8 cellular contexts compared by ENCODE assay signal in the genomic region with DNA sequence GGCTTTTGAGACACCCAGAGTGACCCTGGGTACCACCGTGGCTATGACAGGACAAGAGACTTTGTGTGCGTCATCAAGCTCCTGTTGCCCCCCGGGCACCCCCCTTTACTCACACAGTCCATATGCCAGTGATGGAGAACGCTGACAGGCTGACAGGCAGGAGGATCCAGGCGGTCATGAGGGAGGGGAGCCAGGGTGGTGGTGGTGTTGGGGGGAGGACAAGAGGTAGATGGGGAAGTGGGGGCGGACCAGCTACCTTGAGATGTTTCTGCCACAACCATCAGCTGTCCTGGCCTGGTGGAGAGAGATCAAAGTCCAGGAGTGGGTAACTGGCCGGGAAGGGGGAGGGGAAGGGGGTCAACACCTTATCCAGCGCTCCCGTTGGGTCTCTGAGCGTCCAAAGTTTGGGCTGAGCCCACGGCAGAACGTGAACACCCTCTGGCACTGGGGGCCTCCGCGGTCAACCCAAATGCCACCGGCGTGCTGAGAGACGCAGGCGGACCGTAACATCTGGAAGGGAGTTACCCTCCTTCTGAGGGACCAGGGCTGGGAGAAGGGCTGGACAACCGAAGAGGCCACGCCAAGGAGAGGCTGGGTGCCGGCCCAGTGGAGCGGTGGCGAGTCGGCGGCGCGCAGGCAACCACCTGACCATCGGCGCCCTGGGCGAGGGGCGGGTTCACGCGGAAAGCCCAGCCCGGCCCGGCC. TPM values are rescaled to one million over a fixed set of nuclear protein-coding genes. Genes with fewer than 3 reads are reported as not detected.
DNase-seq lines count a peak whose midpoint lies in the region; ATAC-seq and TF ChIP-seq lines count a peak whose summit lies in the region.

No MANE protein-coding gene starts in this region.

- ATAC-seq in activated T-cell treated with anti-CD3 and anti-CD28 coated beads, Interleukin-2, amount 50 U/mL, for 4 hours, result peak; percentile 18 to 23
- ATAC-seq in HG02852 (IDR thresholded peaks at IDR 0.05; ENCODE audit: unreplicated experiment), result peak; percentile 48

- H3K18ac ChIP-seq in mesenchymal stem cell (ENCODE audit: low read depth in 1 of 2, low read length in 2 of 2), result peak overlapping the region; percentile 45 to 89

- H3K79me1 ChIP-seq in mesenchymal stem cell (replicated peaks; ENCODE audit: low read length, poor library complexity, severe bottlenecking), result peaks cover 34% of the 10 kb centered on the region

- TF ChIP-seq POLR2A in Peyer's patch (IDR thresholded peaks at IDR 0.05), result no peak

- H2BK120ac ChIP-seq in mesenchymal stem cell (ENCODE audit: low read depth, low read length), result peak overlapping the region; percentile 43

- H3K4me1 ChIP-seq in Peyer's patch (peaks cover 0 to 37% (median 8%) of the 10 kb centered on the region in 4 donors), ectodermal cell (ENCODE audit: control insufficient read depth, insufficient read depth, low read length) (no peaks in the 10 kb centered on the region), mesenchymal stem cell (ENCODE audit: control insufficient read depth, insufficient read depth, low read depth, low read length) (peaks cover 34% of the 10 kb centered on the region)

- peak overlapping the region; percentile 92 for H3K9ac ChIP-seq in mesenchymal stem cell (ENCODE audit: low read length)

- peak overlapping the region; percentile 85 for H3K4me3 Mint-ChIP-seq in activated T-cell treated with anti-CD3 and anti-CD28 coated beads, Interleukin-2, amount 50 U/mL, for 4 hours
- H3K4me3 Mint-ChIP-seq in type B pancreatic cell, result peak overlapping the region; percentile 89

- H3K27me3 ChIP-seq in Peyer's patch, result no peaks in the 10 kb centered on the region
- H3K27me3 ChIP-seq in ectodermal cell (ENCODE audit: control insufficient read depth, insufficient read depth, low read length, poor library complexity, severe bottlenecking), result no peaks in the 10 kb centered on the region
- H3K27me3 ChIP-seq in mesenchymal stem cell (ENCODE audit: control insufficient read depth in 1 of 2, insufficient read depth in 1 of 2, low read length in 2 of 2), result no peaks in the 10 kb centered on the region

- 12% methylated on average over 36 of the region's 36 CpGs for WGBS in ectodermal cell, 2 experiments
- 10% methylated on average over 36 of the region's 36 CpGs for WGBS in mesenchymal stem cell

- H3K36me3 ChIP-seq in Peyer's patch (peaks cover 0 to 22% (median 0%) of the 10 kb centered on the region in 3 donors), ectodermal cell (ENCODE audit: control insufficient read depth, insufficient read depth, low read length) (peaks cover 7% of the 10 kb centered on the region), mesenchymal stem cell (ENCODE audit: control insufficient read depth in 1 of 2, insufficient read depth in 2 of 2, low read depth in 1 of 2, low read length in 2 of 2) (peaks cover 38 to 50% of the 10 kb centered on the region in 2 experiments)

- H2AK5ac ChIP-seq in mesenchymal stem cell (ENCODE audit: low read length, severe bottlenecking), result peak overlapping the region; percentile 28

- H4K8ac ChIP-seq in mesenchymal stem cell (ENCODE audit: low read length), result peak overlapping the region; percentile 45

- H3K9me3 Mint-ChIP-seq in activated T-cell treated with anti-CD3 and anti-CD28 coated beads, Interleukin-2, amount 50 U/mL, for 4 hours, result no peaks in the 10 kb centered on the region
- H3K9me3 Mint-ChIP-seq in type B pancreatic cell, result no peaks in the 10 kb centered on the region

- H3K27me3 Mint-ChIP-seq in activated T-cell treated with anti-CD3 and anti-CD28 coated beads, Interleukin-2, amount 50 U/mL, for 4 hours (ENCODE audit: low read depth), result no peaks in the 10 kb centered on the region
- no peaks in the 10 kb centered on the region for H3K27me3 Mint-ChIP-seq in type B pancreatic cell

- peak overlapping the region in 1 of 2 experiments; percentile 98 for H3K14ac ChIP-seq in mesenchymal stem cell (ENCODE audit: low read length in 2 of 2)

- H2BK12ac ChIP-seq in mesenchymal stem cell (ENCODE audit: low read length in 2 of 2), result peak overlapping the region in 1 of 2 experiments; percentile 51

- DNase-seq in activated T-cell treated with anti-CD3 and anti-CD28 coated beads, Interleukin-2, amount 50 U/mL, for 4 hours, result no peak
- DNase-seq in activated T-cell treated with anti-CD3 and anti-CD28 coated beads for 4 hours, result no peak
- DNase-seq in Peyer's patch, result peak; percentile 56 to 83 (median 82)
- DNase-seq in mesenchymal stem cell, result peak; percentile 52
- DNase-seq in type B pancreatic cell (ENCODE audit: extremely low spot score, unreplicated experiment), result no peak
- no peak for DNase-seq in DMS114 treated with DMSO at 0.1 percent for 48 hours (lab: John Stamatoyannopoulos, UW; ENCODE audit: unreplicated experiment)

- no peak overlapping the region for H2BK5ac ChIP-seq in mesenchymal stem cell (ENCODE audit: low read depth, low read length, poor library complexity, severe bottlenecking)

- H3K4ac ChIP-seq in mesenchymal stem cell (ENCODE audit: low read depth in 1 of 2, low read length in 2 of 2), result peak overlapping the region; percentile 9 to 92

- H3K4me1 Mint-ChIP-seq in activated T-cell treated with anti-CD3 and anti-CD28 coated beads, Interleukin-2, amount 50 U/mL, for 4 hours (ENCODE audit: low read depth), result peaks cover 26% of the 10 kb centered on the region
- peaks cover 25% of the 10 kb centered on the region for H3K4me1 Mint-ChIP-seq in type B pancreatic cell (ENCODE audit: unreplicated experiment)

- H3K4me3 ChIP-seq in Peyer's patch, result peak overlapping the region; percentile 74 to 94 (median 80)
- H3K4me3 ChIP-seq in ectodermal cell (ENCODE audit: insufficient read depth, low read depth, low read length), result peak overlapping the region; percentile 94
- H3K4me3 ChIP-seq in mesenchymal stem cell (ENCODE audit: insufficient read depth in 1 of 2, low read depth in 1 of 2, low read length in 2 of 2), result peak overlapping the region; percentile 86 to 99

- peak overlapping the region; percentile 81 for H3K27ac Mint-ChIP-seq in type B pancreatic cell

- H3K27ac ChIP-seq in Peyer's patch (peak overlapping the region; percentile 80 to 93 (median 90)), ectodermal cell (ENCODE audit: insufficient read depth, low read depth, low read length, poor library complexity, severe bottlenecking) (no peak overlapping the region), mesenchymal stem cell (ENCODE audit: low read length, poor library complexity, severe bottlenecking) (no peak overlapping the region)

- peak overlapping the region; percentile 43 for H4K91ac ChIP-seq in mesenchymal stem cell (ENCODE audit: low read length)

- H3K9me3 ChIP-seq in Peyer's patch (no peaks in the 10 kb centered on the region), ectodermal cell (ENCODE audit: control insufficient read depth, low read length) (no peaks in the 10 kb centered on the region), mesenchymal stem cell (ENCODE audit: control insufficient read depth, low read length) (no peaks in the 10 kb centered on the region)

- peak overlapping the region; percentile 76 for H3K4me2 ChIP-seq in mesenchymal stem cell (ENCODE audit: low read length, poor library complexity, severe bottlenecking)

- H2BK15ac ChIP-seq in mesenchymal stem cell (ENCODE audit: low read depth, poor library complexity, severe bottlenecking), result peak overlapping the region; percentile 92

- peak overlapping the region; percentile 18 for H2AFZ ChIP-seq in mesenchymal stem cell (ENCODE audit: low read depth, low read length)

- peaks cover 1% of the 10 kb centered on the region for H3K36me3 Mint-ChIP-seq in activated T-cell treated with anti-CD3 and anti-CD28 coated beads, Interleukin-2, amount 50 U/mL, for 4 hours (ENCODE audit: insufficient read depth)
- no peaks in the 10 kb centered on the region for H3K36me3 Mint-ChIP-seq in type B pancreatic cell

- TF ChIP-seq CTCF in Peyer's patch (IDR thresholded peaks at IDR 0.05) (no peak), type B pancreatic cell (conservative IDR thresholded peaks at IDR 0.05) (no peak)

- peak overlapping the region in 1 of 2 experiments; percentile 83 for H3K23ac ChIP-seq in mesenchymal stem cell (ENCODE audit: low read length in 2 of 2)

RNA-seq across cellular contexts. Expression of gene TMEM150A, which starts 0.6 kb away (rescaled TPM):
- total RNA-seq in activated T-cell treated with anti-CD3 and anti-CD28 coated beads, Interleukin-2, amount 50 U/mL, for 4 hours, result 10 to 100 TPM in 2 of 3 donors, 1 to 10 TPM in 1; 9.7 to 11.9 (median 10.5) TPM
- 10 to 100 TPM in 2 of 4 donors, 1 to 10 TPM in 2; 7.5 to 24.0 (median 15.5) TPM for total RNA-seq in Peyer's patch
- 18.5 TPM for polyA plus RNA-seq in ectodermal cell (2013, experiment 1 of 4)
- polyA plus RNA-seq in ectodermal cell (2013, experiment 2 of 4), result 21.2 TPM
- polyA plus RNA-seq in ectodermal cell (2013, experiment 3 of 4), result 19.8 TPM
- 20.5 TPM for polyA plus RNA-seq in ectodermal cell (2013, experiment 4 of 4)
- 25.0 TPM for polyA plus RNA-seq in mesenchymal stem cell (2013, experiment 1 of 2)
- polyA plus RNA-seq in mesenchymal stem cell (2013, experiment 2 of 2), result 23.9 TPM
- total RNA-seq in type B pancreatic cell (ENCODE audit: low replicate concordance), result 16.7 and 19.8 TPM in 2 replicates

RNA-seq across cellular contexts. Expression of gene RNF181, which starts 6.4 kb away (rescaled TPM):
- 100 to 1,000 TPM in 1 of 3 donors, 10 to 100 TPM in 2; 87.8 to 108 (median 94.0) TPM for total RNA-seq in activated T-cell treated with anti-CD3 and anti-CD28 coated beads, Interleukin-2, amount 50 U/mL, for 4 hours
- total RNA-seq in Peyer's patch (100 to 1,000 TPM in 3 of 4 donors, 10 to 100 TPM in 1; 73.4 to 182 (median 134) TPM), type B pancreatic cell (ENCODE audit: low replicate concordance) (70.2 and 78.8 TPM in 2 replicates)
- polyA plus RNA-seq in ectodermal cell (2013, experiment 1 of 4), result 89.3 TPM
- polyA plus RNA-seq in ectodermal cell (2013, experiment 2 of 4), result 95.3 TPM
- 89.7 TPM for polyA plus RNA-seq in ectodermal cell (2013, experiment 3 of 4)
- polyA plus RNA-seq in ectodermal cell (2013, experiment 4 of 4), result 108 TPM
- polyA plus RNA-seq in mesenchymal stem cell (2013, experiment 1 of 2), result 229 TPM
- 235 TPM for polyA plus RNA-seq in mesenchymal stem cell (2013, experiment 2 of 2)

RNA-seq across cellular contexts. Expression of gene C2orf68, which starts 9.9 kb away (rescaled TPM):
- total RNA-seq in activated T-cell treated with anti-CD3 and anti-CD28 coated beads, Interleukin-2, amount 50 U/mL, for 4 hours, result 10 to 100 TPM; 17.1 to 21.0 (median 18.1) TPM
- total RNA-seq in Peyer's patch (10 to 100 TPM; 20.5 to 34.0 (median 25.9) TPM), type B pancreatic cell (ENCODE audit: low replicate concordance) (58.8 and 66.6 TPM in 2 replicates)
- polyA plus RNA-seq in ectodermal cell (2013, experiment 1 of 4), result 56.1 TPM
- polyA plus RNA-seq in ectodermal cell (2013, experiment 2 of 4), result 63.0 TPM
- 54.2 TPM for polyA plus RNA-seq in ectodermal cell (2013, experiment 3 of 4)
- 65.0 TPM for polyA plus RNA-seq in ectodermal cell (2013, experiment 4 of 4)
- polyA plus RNA-seq in mesenchymal stem cell (2013, experiment 1 of 2), result 15.8 TPM
- 16.0 TPM for polyA plus RNA-seq in mesenchymal stem cell (2013, experiment 2 of 2)

RNA-seq across cellular contexts. Expression of gene USP39, which starts 14.1 kb away (rescaled TPM):
- 100 to 1,000 TPM; 106 to 110 (median 107) TPM for total RNA-seq in activated T-cell treated with anti-CD3 and anti-CD28 coated beads, Interleukin-2, amount 50 U/mL, for 4 hours
- total RNA-seq in Peyer's patch (100 to 1,000 TPM in 1 of 4 donors, 10 to 100 TPM in 3; 49.2 to 116 (median 64.6) TPM), type B pancreatic cell (ENCODE audit: low replicate concordance) (43.3 and 62.5 TPM in 2 replicates)
- polyA plus RNA-seq in ectodermal cell (2013, experiment 1 of 4), result 90.6 TPM
- polyA plus RNA-seq in ectodermal cell (2013, experiment 2 of 4), result 96.5 TPM
- 75.9 TPM for polyA plus RNA-seq in ectodermal cell (2013, experiment 3 of 4)
- polyA plus RNA-seq in ectodermal cell (2013, experiment 4 of 4), result 80.5 TPM
- polyA plus RNA-seq in mesenchymal stem cell (2013, experiment 1 of 2), result 44.6 TPM
- polyA plus RNA-seq in mesenchymal stem cell (2013, experiment 2 of 2), result 44.0 TPM

RNA-seq across cellular contexts. Expression of gene VAMP5, which starts 17.7 kb away (rescaled TPM):
- 10 to 100 TPM in 1 of 3 donors, 1 to 10 TPM in 2; 7.3 to 12.1 (median 9.3) TPM for total RNA-seq in activated T-cell treated with anti-CD3 and anti-CD28 coated beads, Interleukin-2, amount 50 U/mL, for 4 hours
- total RNA-seq in Peyer's patch (10 to 100 TPM in 3 of 4 donors, 1 to 10 TPM in 1; 6.5 to 18.2 (median 16.0) TPM), type B pancreatic cell (ENCODE audit: low replicate concordance) (3.4 and 4.4 TPM in 2 replicates)
- 3.3 TPM for polyA plus RNA-seq in ectodermal cell (2013, experiment 1 of 4)
- 4.0 TPM for polyA plus RNA-seq in ectodermal cell (2013, experiment 2 of 4)
- 3.5 TPM for polyA plus RNA-seq in ectodermal cell (2013, experiment 3 of 4)
- 6.6 TPM for polyA plus RNA-seq in ectodermal cell (2013, experiment 4 of 4)
- polyA plus RNA-seq in mesenchymal stem cell (2013, experiment 1 of 2), result 23.5 TPM
- polyA plus RNA-seq in mesenchymal stem cell (2013, experiment 2 of 2), result 25.7 TPM

Comparison
In these comparisons a context has a peak if more than half of its experiments do, and no peak if none do; other contexts are left out.
1. DNase-seq: peak in Peyer's patch (3 of 3) and mesenchymal stem cell (single experiment); none in activated T-cell treated with anti-CD3 and anti-CD28 coated beads, Interleukin-2, amount 50 U/mL, for 4 hours (single experiment), activated T-cell treated with anti-CD3 and anti-CD28 coated beads for 4 hours (single experiment), type B pancreatic cell (single experiment) and DMS114 treated with DMSO at 0.1 percent for 48 hours (single experiment).
2. H3K27ac ChIP-seq: peak in Peyer's patch (4 of 4); none in ectodermal cell (single experiment) and mesenchymal stem cell (single experiment).
3. Peak in every context shown above with its lines, with median percentiles within 50 percentile points of each other: H3K4me3 ChIP-seq.